Comparison of ENCODE assay signal across 9 cellular contexts in genomic region chr19:294819-295686, GRCh38. TPM values are rescaled to one million over a fixed set of nuclear protein-coding genes. Genes with fewer than 3 reads are reported as not detected.
DNase-seq lines count a peak whose midpoint lies in the region; ATAC-seq and TF ChIP-seq lines count a peak whose summit lies in the region.
"Had no signal": no experiment of that assay in that cellular context is flagged by ENCODE, and none has a peak within 500 bp of the region (broad histone marks: within the 10 kb centered on the region; RNA-seq: fewer than 3 reads in every experiment).

No MANE protein-coding gene starts in this region.

- ATAC-seq in GM19328 (IDR thresholded peaks at IDR 0.05; ENCODE audit: unreplicated experiment), result no peak
- no peak for ATAC-seq in GM19455 (IDR thresholded peaks at IDR 0.05; ENCODE audit: unreplicated experiment)
- no peak for ATAC-seq in HG03135 (IDR thresholded peaks at IDR 0.05; ENCODE audit: unreplicated experiment)

- peaks cover 21% of the 10 kb centered on the region for H4K20me1 ChIP-seq in osteoblast (ENCODE audit: insufficient read depth, low read length)

- H3K9me3 ChIP-seq in osteoblast (ENCODE audit: low read depth, low read length), result no peaks in the 10 kb centered on the region
- H3K9me3 ChIP-seq: SJCRH30 had no signal

- H3K4me1 ChIP-seq in osteoblast (ENCODE audit: insufficient read depth, low read length), result peaks cover 11% of the 10 kb centered on the region
- H3K4me1 ChIP-seq: SJCRH30 had no signal

- H2AFZ ChIP-seq in osteoblast (ENCODE audit: low read length), result no peak overlapping the region

- H3K36me3 ChIP-seq in osteoblast (ENCODE audit: insufficient read depth, low read length), result no peaks in the 10 kb centered on the region
- H3K36me3 ChIP-seq: SJCRH30 had no signal

- H3K27me3 ChIP-seq in osteoblast (ENCODE audit: insufficient read depth, low read length), result peaks cover 45% of the 10 kb centered on the region
- H3K27me3 ChIP-seq: SJCRH30 had no signal

- DNase-seq in GM03348 (ENCODE audit: low spot score) (peak; percentile 87), NCI-H1105 treated with DMSO at 0.1 percent for 48 hours (lab: John Stamatoyannopoulos, UW) (peak; percentile 30), activated T-cell treated with anti-CD3 and anti-CD28 coated beads for 48 hours (ENCODE audit: low read depth) (peak; percentile 52), fibroblast of villous mesenchyme (ENCODE audit: low read depth) (no peak), osteoblast (ENCODE audit: insufficient read length, low spot score, missing footprints) (peak; percentile 98)

- H3K4me2 ChIP-seq in osteoblast (ENCODE audit: insufficient read depth, low read length), result peak overlapping the region; percentile 32

- H3K79me2 ChIP-seq in osteoblast (ENCODE audit: insufficient read depth, low read length), result no peaks in the 10 kb centered on the region

- H3K27ac ChIP-seq in osteoblast (ENCODE audit: low read depth, low read length), result no peak overlapping the region
- H3K27ac ChIP-seq: SJCRH30 had no signal

- H3K4me3 ChIP-seq in fibroblast of villous mesenchyme (ENCODE audit: low read depth, low read length) (no peak overlapping the region), osteoblast (ENCODE audit: insufficient read depth, low read length) (no peak overlapping the region)
- H3K4me3 ChIP-seq: SJCRH30 had no signal

- TF ChIP-seq CTCF in fibroblast of villous mesenchyme (IDR thresholded peaks at IDR 0.05; ENCODE audit: insufficient read depth, low read depth, low read length) (peak; percentile 58), osteoblast (IDR thresholded peaks at IDR 0.05; ENCODE audit: extremely low read depth, low read depth, low read length) (peak; percentile 64)

RNA-seq across cellular contexts. Expression of gene PLPP2, which starts 3.9 kb away (rescaled TPM):
- total RNA-seq in fibroblast of villous mesenchyme, result 9.9 and 12.2 TPM in 2 replicates
- 1.1 and 1.5 TPM in 2 replicates for total RNA-seq in osteoblast

RNA-seq across cellular contexts. Expression of gene MIER2, which starts 49.5 kb away (rescaled TPM):
- total RNA-seq in fibroblast of villous mesenchyme, result 18.0 and 19.9 TPM in 2 replicates
- 10.9 and 14.8 TPM in 2 replicates for total RNA-seq in osteoblast
